Comparison of ENCODE assay signal across 1 cellular context in the genomic region with DNA sequence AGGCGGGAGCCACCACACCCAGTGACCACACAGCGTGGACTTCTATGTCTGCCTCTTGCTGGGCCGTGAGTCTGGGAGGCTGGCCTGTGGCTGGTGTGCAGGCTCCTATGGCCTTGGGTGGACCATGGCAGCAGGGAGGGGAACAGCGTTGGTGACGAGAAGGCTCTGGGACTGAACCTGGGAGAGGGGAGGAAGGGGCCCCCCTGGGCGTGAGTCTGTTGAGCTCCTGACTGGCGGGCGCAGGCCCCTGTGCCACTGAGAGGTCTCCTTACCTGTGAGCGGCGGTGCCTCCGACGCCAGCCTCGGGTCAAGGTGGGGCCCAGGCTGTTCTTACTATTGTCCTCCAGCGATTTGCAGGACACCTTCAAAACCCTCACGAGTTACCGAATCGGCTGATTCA.
TF ChIP-seq lines count a peak whose summit lies in the region.

No MANE protein-coding gene starts in this region.

TF ChIP-seq in GM12878, 131 proteins besides CTCF, POLR2A, EP300 and RAD21:
- no peak for TF ChIP-seq MYC (IDR thresholded peaks at IDR 0.05; ENCODE audit: insufficient read depth, insufficient read length, insufficient replicate concordance, low read length, severe bottlenecking)
